In the genomic region with DNA sequence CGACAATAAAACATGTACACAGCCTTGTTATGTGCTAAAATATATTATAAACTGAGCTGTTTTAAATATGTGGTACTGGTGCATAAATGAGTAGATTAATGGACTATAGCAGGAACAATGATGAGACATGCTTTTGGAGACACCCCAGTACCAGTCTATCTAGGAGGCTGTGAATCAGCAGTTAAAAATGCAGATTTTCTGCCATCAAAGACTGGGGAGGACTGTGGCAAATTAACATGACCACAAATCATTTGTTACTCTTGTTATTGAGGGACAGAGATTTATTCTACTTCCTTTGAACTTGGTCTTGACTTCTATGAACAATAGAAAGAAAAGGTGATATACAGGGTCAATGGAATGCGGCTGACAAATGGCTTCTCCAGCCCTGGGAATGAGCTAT, we compare ENCODE assay signal across 19 cellular contexts.
DNase-seq lines count a peak whose midpoint lies in the region; ATAC-seq and TF ChIP-seq lines count a peak whose summit lies in the region.
"Had no signal": no experiment of that assay in that cellular context is flagged by ENCODE, and none has a peak within 500 bp of the region (broad histone marks: within the 10 kb centered on the region; RNA-seq: fewer than 3 reads in every experiment).

No MANE protein-coding gene starts in this region.

- H3K9me3 ChIP-seq in left ventricle myocardium inferior (replicated peaks) = no peaks in the 10 kb centered on the region
- H3K9me3 ChIP-seq: prostate gland had no signal

- CTCF ChIA-PET in BJ (lab: Yijun Ruan, JAX) = interaction anchor here (0.7 kb wide), 1 partner anchor 16 kb away, joined by 3 read pairs; no protein-coding TSS in a partner anchor

- in situ Hi-C loops in astrocyte of the spinal cord (cut with HindIII; ENCODE audit: low sequenced_read_pairs) = no loop called here

- POLR2A ChIA-PET in BJ (lab: Charles Lee) = no interaction called here

- no peaks in the 10 kb centered on the region for H3K27me3 ChIP-seq in BJ (ENCODE audit: control insufficient read depth, insufficient read depth, low read length)
- H3K27me3 ChIP-seq in left ventricle myocardium inferior (ENCODE audit: low read depth) = no peaks in the 10 kb centered on the region

- ATAC-seq in HG03439 (IDR thresholded peaks at IDR 0.05; ENCODE audit: unreplicated experiment) = no peak
- ATAC-seq in HG03442 (IDR thresholded peaks at IDR 0.05; ENCODE audit: unreplicated experiment) = no peak
- ATAC-seq: natural killer cell treated with Interleukin-12 subunit alpha and Interleukin-12 subunit beta and Interleukin-15 and Interleukin-18, amount 100 ng/mL, for 72 hours had no signal

- H3K4me1 ChIP-seq in left ventricle myocardium inferior = no peaks in the 10 kb centered on the region
- H3K4me1 ChIP-seq: prostate gland had no signal

- H3K27ac ChIP-seq in left ventricle myocardium inferior (replicated peaks) = no peak overlapping the region
- H3K27ac ChIP-seq: HL-60, prostate gland, SK-N-MC had no signal

- TF ChIP-seq CTCF in BJ (IDR thresholded peaks at IDR 0.05; ENCODE audit: insufficient read depth, low read depth, low read length) (no peak), astrocyte of the spinal cord (IDR thresholded peaks at IDR 0.05; ENCODE audit: low read depth, low read length) (no peak), left ventricle myocardium inferior (IDR thresholded peaks at IDR 0.05; ENCODE audit: borderline replicate concordance) (no peak)

- H3K4me3 ChIP-seq in BJ (ENCODE audit: low read depth, low read length) (no peak overlapping the region), astrocyte of the spinal cord (ENCODE audit: low read depth, low read length) (no peak overlapping the region), left ventricle myocardium inferior (no peak overlapping the region)
- H3K4me3 ChIP-seq: prostate gland, SK-N-MC had no signal

- intact Hi-C loops in left ventricle myocardium inferior (cut with micrococcal nuclease) = no loop called here

- no peaks in the 10 kb centered on the region for H3K36me3 ChIP-seq in BJ (ENCODE audit: control insufficient read depth, insufficient read depth, low read length)
- no peaks in the 10 kb centered on the region for H3K36me3 ChIP-seq in left ventricle myocardium inferior
- H3K36me3 ChIP-seq: prostate gland had no signal

- peak; percentile 35 for DNase-seq in BJ (ENCODE audit: low read depth)
- DNase-seq in LHCN-M2 (ENCODE audit: low read depth) = peak; percentile 79
- peak; percentile 66 for DNase-seq in astrocyte of the spinal cord (ENCODE audit: low read depth, low spot score)
- DNase-seq in kidney glomerular epithelial cell (lab: John Stamatoyannopoulos, UW) = peak; percentile 77
- no peak for DNase-seq in T-helper 2 cell
- DNase-seq in left ventricle myocardium inferior = no peak
- DNase-seq: activated B cell treated with CpG ODN at 0.5 μM for 24 hours; AML-193; amygdala; cortex of kidney; erythroblast; NCI-H1694 treated with DMSO at 0.1 percent for 48 hours; stimulated activated naive CD4-positive, alpha-beta T cell treated with Interleukin-2 at 50 U/mL for 16 hours had no signal

Comparison
In these comparisons a context has a peak if more than half of its experiments do, and no peak if none do; other contexts are left out.
1. DNase-seq: peak in BJ (single experiment), LHCN-M2 (single experiment), astrocyte of the spinal cord (single experiment) and kidney glomerular epithelial cell (single experiment); none in T-helper 2 cell (0 of 5) and left ventricle myocardium inferior (single experiment).